In genomic region chr10:126397640-126398382, GRCh38 we compare ENCODE assay signal across 12 cellular contexts. TPM values are rescaled to one million over a fixed set of nuclear protein-coding genes. Genes with fewer than 3 reads are reported as not detected.
DNase-seq lines count a peak whose midpoint lies in the region; ATAC-seq, FAIRE-seq and TF ChIP-seq lines count a peak whose summit lies in the region.
"Had no signal": no experiment of that assay in that cellular context is flagged by ENCODE, and none has a peak within 500 bp of the region (broad histone marks: within the 10 kb centered on the region; RNA-seq: fewer than 3 reads in every experiment).

No MANE protein-coding gene starts in this region.

- DNase-seq in HK-2 (ENCODE audit: unreplicated experiment) (peak; percentile 85), astrocyte (ENCODE audit: low read depth) (peak; percentile 100), iris pigment epithelial cell (ENCODE audit: low read depth) (peak; percentile 96), NCI-H69 (lab: John Stamatoyannopoulos, UW) (no peak)
- DNase-seq in activated CD8-positive, alpha-beta memory T cell treated with anti-CD3 and anti-CD28 coated beads, Interleukin-2, amount 10 ng/mL, durations not matched to agents 7 days and 5 days, result no peak
- DNase-seq: Karpas-422, NCI-H526, small intestine had no signal

- no peaks in the 10 kb centered on the region for H3K27me3 Mint-ChIP-seq in astrocyte (ENCODE audit: low read depth, unreplicated experiment)
- no peaks in the 10 kb centered on the region for H3K27me3 Mint-ChIP-seq in activated CD8-positive, alpha-beta memory T cell treated with anti-CD3 and anti-CD28 coated beads, Interleukin-2, amount 10 ng/mL, durations not matched to agents 7 days and 5 days

- peak overlapping the region; percentile 49 for H3K4me3 ChIP-seq in ACC112 (ENCODE audit: low read depth, low read length)
- H3K4me3 ChIP-seq in astrocyte (ENCODE audit: insufficient read depth, low read depth, low read length), result no peak overlapping the region
- H3K4me3 ChIP-seq: BLaER1 treated with 17β-estradiol and CSF1 and Interleukin-3, amounts not matched to agents 10 nM and 100 nM had no signal

- peak; percentile 100 for FAIRE-seq in astrocyte (lab: Jason Lieb, UNC)
- FAIRE-seq: small intestine had no signal

- peak overlapping the region; percentile 28 for H3K4me3 Mint-ChIP-seq in astrocyte (ENCODE audit: unreplicated experiment)
- no peak overlapping the region for H3K4me3 Mint-ChIP-seq in activated CD8-positive, alpha-beta memory T cell treated with anti-CD3 and anti-CD28 coated beads, Interleukin-2, amount 10 ng/mL, durations not matched to agents 7 days and 5 days

- H3K27me3 ChIP-seq in ACC112 (ENCODE audit: insufficient read depth, low read length), result no peaks in the 10 kb centered on the region
- H3K27me3 ChIP-seq in astrocyte (ENCODE audit: insufficient read depth, low read length), result no peaks in the 10 kb centered on the region

- H4K20me1 ChIP-seq in astrocyte (ENCODE audit: insufficient read depth, low read length), result no peaks in the 10 kb centered on the region
- H4K20me1 ChIP-seq: BLaER1 treated with 17β-estradiol and CSF1 and Interleukin-3, amounts not matched to agents 10 nM and 100 nM had no signal

- peaks cover 26% of the 10 kb centered on the region for H3K4me1 ChIP-seq in ACC112 (ENCODE audit: control insufficient read depth, insufficient read depth, low read length, unreplicated experiment)
- H3K4me1 ChIP-seq in astrocyte (ENCODE audit: insufficient read depth, low read length), result peaks cover 25% of the 10 kb centered on the region
- H3K4me1 ChIP-seq: BLaER1 treated with 17β-estradiol and CSF1 and Interleukin-3, amounts not matched to agents 10 nM and 100 nM had no signal

- ATAC-seq in activated CD8-positive, alpha-beta memory T cell treated with anti-CD3 and anti-CD28 coated beads, Interleukin-2, amount 10 ng/mL, durations not matched to agents 7 days and 5 days, result no peak
- ATAC-seq in GM18502 (IDR thresholded peaks at IDR 0.05; ENCODE audit: poor library complexity, unreplicated experiment), result no peak
- no peak for ATAC-seq in HG02763 (IDR thresholded peaks at IDR 0.05; ENCODE audit: unreplicated experiment)

- H3K9me3 Mint-ChIP-seq in astrocyte (ENCODE audit: unreplicated experiment), result peaks cover 15% of the 10 kb centered on the region
- H3K9me3 Mint-ChIP-seq in activated CD8-positive, alpha-beta memory T cell treated with anti-CD3 and anti-CD28 coated beads, Interleukin-2, amount 10 ng/mL, durations not matched to agents 7 days and 5 days (ENCODE audit: low read depth), result peaks cover 6% of the 10 kb centered on the region

- H3K27ac ChIP-seq in ACC112 (ENCODE audit: low read depth, low read length) (peak overlapping the region; percentile 87), astrocyte (ENCODE audit: low read depth, low read length) (peak overlapping the region; percentile 95)
- H3K27ac ChIP-seq: BLaER1 treated with 17β-estradiol and CSF1 and Interleukin-3, amounts not matched to agents 10 nM and 100 nM had no signal

- H3K79me2 ChIP-seq in ACC112 (ENCODE audit: control insufficient read depth, insufficient read depth, low read length, unreplicated experiment) (no peaks in the 10 kb centered on the region), astrocyte (ENCODE audit: insufficient read depth, low read length) (no peaks in the 10 kb centered on the region)

- H3K36me3 ChIP-seq in ACC112 (ENCODE audit: insufficient read depth, low read length), result no peaks in the 10 kb centered on the region
- H3K36me3 ChIP-seq in astrocyte (ENCODE audit: insufficient read depth, low read length), result no peaks in the 10 kb centered on the region
- H3K36me3 ChIP-seq: BLaER1 treated with 17β-estradiol and CSF1 and Interleukin-3, amounts not matched to agents 10 nM and 100 nM had no signal

- peaks cover 29% of the 10 kb centered on the region for H3K4me1 Mint-ChIP-seq in astrocyte (ENCODE audit: low read depth, unreplicated experiment)
- H3K4me1 Mint-ChIP-seq in activated CD8-positive, alpha-beta memory T cell treated with anti-CD3 and anti-CD28 coated beads, Interleukin-2, amount 10 ng/mL, durations not matched to agents 7 days and 5 days, result no peaks in the 10 kb centered on the region

- peaks cover 7% of the 10 kb centered on the region for H3K36me3 Mint-ChIP-seq in astrocyte (ENCODE audit: low read depth, unreplicated experiment)
- H3K36me3 Mint-ChIP-seq in activated CD8-positive, alpha-beta memory T cell treated with anti-CD3 and anti-CD28 coated beads, Interleukin-2, amount 10 ng/mL, durations not matched to agents 7 days and 5 days, result no peaks in the 10 kb centered on the region

- TF ChIP-seq CTCF in astrocyte (IDR thresholded peaks at IDR 0.05; ENCODE audit: insufficient read depth, low read depth, low read length), result no peak

- CTCF ChIA-PET in activated CD8-positive, alpha-beta memory T cell treated with anti-CD3 and anti-CD28 coated beads, Interleukin-2, amount 10 ng/mL, durations not matched to agents 7 days and 5 days (lab: Charles Lee), result no interaction called here

- H2AFZ ChIP-seq in ACC112 (ENCODE audit: low read length, unreplicated experiment), result no peak overlapping the region
- H2AFZ ChIP-seq in astrocyte (ENCODE audit: low read depth, low read length), result no peak overlapping the region

- no peaks in the 10 kb centered on the region for H3K9me3 ChIP-seq in astrocyte (ENCODE audit: insufficient read depth, low read depth, low read length)

- H3K4me2 ChIP-seq in astrocyte (ENCODE audit: low read length), result peak overlapping the region; percentile 78
- H3K4me2 ChIP-seq: BLaER1 treated with 17β-estradiol and CSF1 and Interleukin-3, amounts not matched to agents 10 nM and 100 nM had no signal

- H3K9ac ChIP-seq in astrocyte (ENCODE audit: low read length), result peak overlapping the region; percentile 78
- H3K9ac ChIP-seq: BLaER1 treated with 17β-estradiol and CSF1 and Interleukin-3, amounts not matched to agents 10 nM and 100 nM had no signal

- H3K27ac Mint-ChIP-seq in astrocyte (ENCODE audit: unreplicated experiment), result peak overlapping the region; percentile 95
- H3K27ac Mint-ChIP-seq in activated CD8-positive, alpha-beta memory T cell treated with anti-CD3 and anti-CD28 coated beads, Interleukin-2, amount 10 ng/mL, durations not matched to agents 7 days and 5 days, result no peak overlapping the region

RNA-seq across cellular contexts. Expression of gene ADAM12, which starts 9.5 kb away (rescaled TPM):
- total RNA-seq in astrocyte, result 100 and 126 TPM in 2 replicates
- total RNA-seq in activated CD8-positive, alpha-beta memory T cell treated with anti-CD3 and anti-CD28 coated beads, Interleukin-2, amount 10 ng/mL, durations not matched to agents 7 days and 5 days, result under 1 TPM in 1 of 2 experiments, not detected in 1; 0.67 TPM

Comparison
In these comparisons a context has a peak if more than half of its experiments do, and no peak if none do; other contexts are left out.
1. DNase-seq: peak in HK-2 (single experiment), astrocyte (single experiment) and iris pigment epithelial cell (single experiment); none in NCI-H69 (single experiment) and activated CD8-positive, alpha-beta memory T cell treated with anti-CD3 and anti-CD28 coated beads, Interleukin-2, amount 10 ng/mL, durations not matched to agents 7 days and 5 days (single experiment).
2. RNA of gene ADAM12, which starts 9.5 kb away (total RNA-seq): 100 to 126 TPM in astrocyte; 0.67 TPM in activated CD8-positive, alpha-beta memory T cell treated with anti-CD3 and anti-CD28 coated beads, Interleukin-2, amount 10 ng/mL, durations not matched to agents 7 days and 5 days; every median in the first group is over 10 times any median in the second.